In genomic region chr12:55818140-55818728, GRCh38 we compare ENCODE assay signal across 6 cellular contexts. TPM values are rescaled to one million over a fixed set of nuclear protein-coding genes. Genes with fewer than 3 reads are reported as not detected.
A peak's percentile ranks its signal among the peaks of the same experiment; 100 is the strongest.
DNase-seq lines count a peak whose midpoint lies in the region; ATAC-seq and TF ChIP-seq lines count a peak whose summit lies in the region.

No MANE protein-coding gene starts in this region.

- peak; percentile 71 for DNase-seq in AG20443 (ENCODE audit: low spot score)
- DNase-seq in Panc1 (ENCODE audit: low read depth, low spot score), result no peak
- DNase-seq in activated T-helper 1 cell treated with anti-CD3 and anti-CD28 coated beads, Interleukin-12 subunit alpha, Interleukin-12 subunit beta, Interleukin-2, Interleukin-4 antibody, amounts not matched to agents 30 ng/mL and 10 ng/mL and 1 ng/mL, durations not matched to agents 14 hours and 24 hours and 36 hours (ENCODE audit: low spot score), result no peak
- DNase-seq in stimulated activated CD4-positive, alpha-beta T cell treated with anti-CD3 and anti-CD28 coated beads, Interleukin-4, amount 100 ng/mL, for 1 hour, result no peak

- no peaks in the 10 kb centered on the region for H3K9me3 ChIP-seq in Panc1 (ENCODE audit: control insufficient read depth, insufficient read depth, low read depth, low read length)
- H3K9me3 ChIP-seq in iPS-15b (ENCODE audit: control insufficient read depth, insufficient read depth, low read length), result no peaks in the 10 kb centered on the region

- H3K27me3 Mint-ChIP-seq in activated T-helper 1 cell treated with anti-CD3 and anti-CD28 coated beads, Interleukin-12 subunit alpha, Interleukin-12 subunit beta, Interleukin-2, Interleukin-4 antibody, amounts not matched to agents 30 ng/mL and 10 ng/mL and 1 ng/mL, durations not matched to agents 14 hours and 24 hours and 36 hours (ENCODE audit: insufficient read depth), result no peaks in the 10 kb centered on the region

- H3K27ac Mint-ChIP-seq in activated T-helper 1 cell treated with anti-CD3 and anti-CD28 coated beads, Interleukin-12 subunit alpha, Interleukin-12 subunit beta, Interleukin-2, Interleukin-4 antibody, amounts not matched to agents 30 ng/mL and 10 ng/mL and 1 ng/mL, durations not matched to agents 14 hours and 24 hours and 36 hours, result no peak overlapping the region

- POLR2A ChIA-PET in Panc1 (lab: Charles Lee), result interaction anchor here (0.6 to 1.5 kb wide), 6 partner anchors 9 to 1160 kb away, joined by 3 to 21 read pairs (median 4); partner anchors contain the start of genes DNAJC14 and RAB5B

- peak; percentile 20 for ATAC-seq in GM21737 (IDR thresholded peaks at IDR 0.05; ENCODE audit: unreplicated experiment)
- peak; percentile 75 for ATAC-seq in Panc1

- H3K9ac ChIP-seq in iPS-15b (ENCODE audit: low read depth, low read length), result peak overlapping the region; percentile 70

- TSS peak; percentile 88 for BruUV-seq in Panc1 (replicated peaks; lab: Mats Ljungman, UMichigan)

- H3K36me3 ChIP-seq in Panc1 (ENCODE audit: control insufficient read depth, insufficient read depth, low read length) (peaks cover 37% of the 10 kb centered on the region), iPS-15b (ENCODE audit: control insufficient read depth, insufficient read depth, low read length) (peaks cover 6% of the 10 kb centered on the region)

- H3K4me1 ChIP-seq in Panc1 (ENCODE audit: control insufficient read depth, insufficient read depth, low read length) (peaks cover 16% of the 10 kb centered on the region), iPS-15b (ENCODE audit: control insufficient read depth, insufficient read depth, low read length) (peaks cover 7% of the 10 kb centered on the region)

- no peaks in the 10 kb centered on the region for H3K9me3 Mint-ChIP-seq in activated T-helper 1 cell treated with anti-CD3 and anti-CD28 coated beads, Interleukin-12 subunit alpha, Interleukin-12 subunit beta, Interleukin-2, Interleukin-4 antibody, amounts not matched to agents 30 ng/mL and 10 ng/mL and 1 ng/mL, durations not matched to agents 14 hours and 24 hours and 36 hours

- CTCF ChIA-PET in Panc1 (lab: Charles Lee), result interaction anchor here (0.5 to 2.1 kb wide), 3 partner anchors 8 to 211 kb away, joined by 3 to 11 read pairs (median 6); no protein-coding TSS in a partner anchor

- H3K36me3 Mint-ChIP-seq in activated T-helper 1 cell treated with anti-CD3 and anti-CD28 coated beads, Interleukin-12 subunit alpha, Interleukin-12 subunit beta, Interleukin-2, Interleukin-4 antibody, amounts not matched to agents 30 ng/mL and 10 ng/mL and 1 ng/mL, durations not matched to agents 14 hours and 24 hours and 36 hours (ENCODE audit: low read depth), result peaks cover 35% of the 10 kb centered on the region

- H3K27me3 ChIP-seq in Panc1 (ENCODE audit: control insufficient read depth, insufficient read depth, low read length) (no peaks in the 10 kb centered on the region), iPS-15b (ENCODE audit: control insufficient read depth, insufficient read depth, low read length) (no peaks in the 10 kb centered on the region)

- peak overlapping the region; percentile 89 to 100 for H3K4me3 ChIP-seq in Panc1 (ENCODE audit: low read depth in 2 of 2, low read length in 2 of 2)
- peak overlapping the region; percentile 94 for H3K4me3 ChIP-seq in iPS-15b (ENCODE audit: low read depth, low read length)

- H3K4me1 Mint-ChIP-seq in activated T-helper 1 cell treated with anti-CD3 and anti-CD28 coated beads, Interleukin-12 subunit alpha, Interleukin-12 subunit beta, Interleukin-2, Interleukin-4 antibody, amounts not matched to agents 30 ng/mL and 10 ng/mL and 1 ng/mL, durations not matched to agents 14 hours and 24 hours and 36 hours (ENCODE audit: low read depth), result peaks cover 31% of the 10 kb centered on the region

- no peak overlapping the region for H3K4me3 Mint-ChIP-seq in activated T-helper 1 cell treated with anti-CD3 and anti-CD28 coated beads, Interleukin-12 subunit alpha, Interleukin-12 subunit beta, Interleukin-2, Interleukin-4 antibody, amounts not matched to agents 30 ng/mL and 10 ng/mL and 1 ng/mL, durations not matched to agents 14 hours and 24 hours and 36 hours

- intact Hi-C loops in Panc1 (cut with micrococcal nuclease; ENCODE audit: unreplicated experiment), result loop anchor here (5.0 kb wide), 1 partner anchor 81 kb away; no protein-coding TSS in a partner anchor
- intact Hi-C loops in activated T-helper 1 cell treated with anti-CD3 and anti-CD28 coated beads, Interleukin-12 subunit alpha, Interleukin-12 subunit beta, Interleukin-2, Interleukin-4 antibody, amounts not matched to agents 30 ng/mL and 10 ng/mL and 1 ng/mL, durations not matched to agents 14 hours and 24 hours and 36 hours (cut with micrococcal nuclease), result loop anchor here (1.0 to 5.0 kb wide), 7 partner anchors 11 to 629 kb away; partner anchors contain the start of genes CS, DNAJC14, IKZF4 and NABP2

- H3K27ac ChIP-seq in Panc1 (ENCODE audit: low read length), result peak overlapping the region; percentile 89

- in situ Hi-C loops in Panc1 (cut with HindIII; ENCODE audit: low pct_unique_long_range_greater_than_20kb, low sequenced_read_pairs), result no loop called here

- TF ChIP-seq CTCF in Panc1 (IDR thresholded peaks at IDR 0.05), result no peak

RNA-seq across cellular contexts. Expression of gene ORMDL2, which starts 0.4 kb away (rescaled TPM):
- 59.6 TPM for total RNA-seq in Panc1 (2021; ENCODE audit: unreplicated experiment)
- polyA plus RNA-seq in Panc1 (2012; ENCODE audit: insufficient read length), result 64.5 TPM
- total RNA-seq in activated T-helper 1 cell treated with anti-CD3 and anti-CD28 coated beads, Interleukin-12 subunit alpha, Interleukin-12 subunit beta, Interleukin-2, Interleukin-4 antibody, amounts not matched to agents 30 ng/mL and 10 ng/mL and 1 ng/mL, durations not matched to agents 14 hours and 24 hours and 36 hours, result 58.9 and 61.2 TPM in 2 replicates

RNA-seq across cellular contexts. Expression of gene SARNP, which starts 0.7 kb away (rescaled TPM):
- total RNA-seq in Panc1 (2021; ENCODE audit: unreplicated experiment), result 69.3 TPM
- polyA plus RNA-seq in Panc1 (2012; ENCODE audit: insufficient read length), result 51.9 TPM
- total RNA-seq in activated T-helper 1 cell treated with anti-CD3 and anti-CD28 coated beads, Interleukin-12 subunit alpha, Interleukin-12 subunit beta, Interleukin-2, Interleukin-4 antibody, amounts not matched to agents 30 ng/mL and 10 ng/mL and 1 ng/mL, durations not matched to agents 14 hours and 24 hours and 36 hours, result 70.7 and 75.1 TPM in 2 replicates

RNA-seq across cellular contexts. Expression of gene DNAJC14, which starts 11.2 kb away (rescaled TPM):
- 51.9 TPM for total RNA-seq in Panc1 (2021; ENCODE audit: unreplicated experiment)
- polyA plus RNA-seq in Panc1 (2012; ENCODE audit: insufficient read length), result 33.6 TPM
- total RNA-seq in activated T-helper 1 cell treated with anti-CD3 and anti-CD28 coated beads, Interleukin-12 subunit alpha, Interleukin-12 subunit beta, Interleukin-2, Interleukin-4 antibody, amounts not matched to agents 30 ng/mL and 10 ng/mL and 1 ng/mL, durations not matched to agents 14 hours and 24 hours and 36 hours, result 43.5 and 45.0 TPM in 2 replicates

RNA-seq across cellular contexts. Expression of gene MMP19, which starts 24.5 kb away (rescaled TPM):
- 0.05 TPM for total RNA-seq in Panc1 (2021; ENCODE audit: unreplicated experiment)
- polyA plus RNA-seq in Panc1 (2012; ENCODE audit: insufficient read length), result not detected
- not detected in 2 replicates for total RNA-seq in activated T-helper 1 cell treated with anti-CD3 and anti-CD28 coated beads, Interleukin-12 subunit alpha, Interleukin-12 subunit beta, Interleukin-2, Interleukin-4 antibody, amounts not matched to agents 30 ng/mL and 10 ng/mL and 1 ng/mL, durations not matched to agents 14 hours and 24 hours and 36 hours
